Comparison of ENCODE assay signal across 7 cellular contexts in the genomic region with DNA sequence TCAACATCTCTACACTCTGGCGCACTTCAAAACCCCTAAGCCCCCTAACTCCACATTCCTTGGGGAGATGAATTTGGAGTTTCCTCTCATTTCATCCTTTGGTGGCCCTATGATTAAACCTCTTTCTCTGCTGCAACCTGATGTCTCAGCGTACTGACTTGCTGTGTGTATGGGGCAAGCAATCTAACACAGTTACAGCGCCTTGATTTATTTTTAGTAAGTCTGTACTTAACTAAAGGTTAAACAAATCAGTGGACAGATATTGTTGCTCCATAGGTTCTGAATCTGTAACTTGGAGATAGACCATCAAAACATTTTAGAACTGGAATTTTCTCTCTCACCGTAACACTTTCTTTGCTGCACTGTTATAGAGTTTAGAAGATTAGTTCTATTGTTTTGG.
"Had no signal": no experiment of that assay in that cellular context is flagged by ENCODE, and none has a peak within 500 bp of the region (broad histone marks: within the 10 kb centered on the region; RNA-seq: fewer than 3 reads in every experiment).

No MANE protein-coding gene starts in this region.

- DNase-seq: GOT3, H9, HCEC 1CT, IMR-90 had no signal

- H3K4me3 ChIP-seq: K562 had no signal

- FAIRE-seq: H54, HTR-8/SVneo, K562 had no signal

- ATAC-seq: K562 had no signal
